8 cellular contexts compared by ENCODE assay signal in genomic region chr22:36386351-36386899, GRCh38. TPM values are rescaled to one million over a fixed set of nuclear protein-coding genes. Genes with fewer than 3 reads are reported as not detected.
A peak's percentile ranks its signal among the peaks of the same experiment; 100 is the strongest.
DNase-seq lines count a peak whose midpoint lies in the region; ATAC-seq and TF ChIP-seq lines count a peak whose summit lies in the region.

No MANE protein-coding gene starts in this region.

- H3K4me1 ChIP-seq in right cardiac atrium (ENCODE audit: control insufficient read depth, insufficient read depth, low read length): peaks cover 7% of the 10 kb centered on the region

- under 1% methylated on average over 18 of the region's 18 CpGs for WGBS in right cardiac atrium

- DNase-seq in ELF-1 (ENCODE audit: low read depth, low spot score): peak; percentile 55
- DNase-seq in NCI-H2171 treated with DMSO at 0.1 percent for 48 hours (lab: John Stamatoyannopoulos, UW): peak; percentile 61
- DNase-seq in activated naive CD8-positive, alpha-beta T cell treated with anti-CD3 and anti-CD28 coated beads, Interleukin-2, amount 50 U/mL, for 24 hours: peak; percentile 74
- peak; percentile 44 to 68 (median 67) for DNase-seq in right cardiac atrium
- no peak for DNase-seq in retinal pigment epithelial cell (ENCODE audit: low read depth)
- no peak for DNase-seq in NCI-H128 (lab: John Stamatoyannopoulos, UW; ENCODE audit: unreplicated experiment)
- DNase-seq in NCI-H2081 treated with DMSO at 0.1 percent for 48 hours (lab: John Stamatoyannopoulos, UW): no peak

- H3K9me3 ChIP-seq in right cardiac atrium (ENCODE audit: control insufficient read depth, low read length): no peaks in the 10 kb centered on the region

- peak overlapping the region; percentile 91 for H3K27ac ChIP-seq in right cardiac atrium (ENCODE audit: low read length)

- peak overlapping the region; percentile 89 for H3K4me3 ChIP-seq in right cardiac atrium (ENCODE audit: low read length)
- peak overlapping the region; percentile 96 for H3K4me3 ChIP-seq in retinal pigment epithelial cell (ENCODE audit: low read length)

- H3K27me3 ChIP-seq in right cardiac atrium (ENCODE audit: control insufficient read depth, insufficient read depth): no peaks in the 10 kb centered on the region

- peaks cover 43% of the 10 kb centered on the region for H3K36me3 Mint-ChIP-seq in activated naive CD8-positive, alpha-beta T cell treated with anti-CD3 and anti-CD28 coated beads, Interleukin-2, amount 50 U/mL, for 24 hours (ENCODE audit: low read depth)

- no peaks in the 10 kb centered on the region for H3K27me3 Mint-ChIP-seq in activated naive CD8-positive, alpha-beta T cell treated with anti-CD3 and anti-CD28 coated beads, Interleukin-2, amount 50 U/mL, for 24 hours

- intact Hi-C loops in right cardiac atrium (cut with DNase I): loop anchor here (5.0 to 10.0 kb wide), 7 partner anchors 52 to 86 kb away; no protein-coding TSS in a partner anchor

- peak overlapping the region; percentile 100 for H3K27ac Mint-ChIP-seq in activated naive CD8-positive, alpha-beta T cell treated with anti-CD3 and anti-CD28 coated beads, Interleukin-2, amount 50 U/mL, for 24 hours

- peak overlapping the region; percentile 98 for H3K4me3 Mint-ChIP-seq in activated naive CD8-positive, alpha-beta T cell treated with anti-CD3 and anti-CD28 coated beads, Interleukin-2, amount 50 U/mL, for 24 hours

- no peaks in the 10 kb centered on the region for H3K9me3 Mint-ChIP-seq in activated naive CD8-positive, alpha-beta T cell treated with anti-CD3 and anti-CD28 coated beads, Interleukin-2, amount 50 U/mL, for 24 hours

- H3K4me1 Mint-ChIP-seq in activated naive CD8-positive, alpha-beta T cell treated with anti-CD3 and anti-CD28 coated beads, Interleukin-2, amount 50 U/mL, for 24 hours: peaks cover 56% of the 10 kb centered on the region

- ATAC-seq in GM21737 (IDR thresholded peaks at IDR 0.05; ENCODE audit: unreplicated experiment): peak; percentile 16
- peak; percentile 34 for ATAC-seq in activated naive CD8-positive, alpha-beta T cell treated with anti-CD3 and anti-CD28 coated beads, Interleukin-2, amount 50 U/mL, for 24 hours
- peak in 1 of 2 donors; percentile 2 for ATAC-seq in right cardiac atrium

- TF ChIP-seq CTCF in retinal pigment epithelial cell (conservative IDR thresholded peaks at IDR 0.05; ENCODE audit: low read depth, low read length): peak; percentile 20

RNA-seq across cellular contexts. Expression of gene MYH9, which starts 1.3 kb away (rescaled TPM):
- total RNA-seq in right cardiac atrium: 100 to 1,000 TPM; 140 to 224 (median 163) TPM
- polyA plus RNA-seq in right cardiac atrium: 92.5 TPM

Comparison
In these comparisons a context has a peak if more than half of its experiments do, and no peak if none do; other contexts are left out.
1. DNase-seq: peak in ELF-1 (single experiment), NCI-H2171 treated with DMSO at 0.1 percent for 48 hours (single experiment), activated naive CD8-positive, alpha-beta T cell treated with anti-CD3 and anti-CD28 coated beads, Interleukin-2, amount 50 U/mL, for 24 hours (single experiment) and right cardiac atrium (3 of 3); none in retinal pigment epithelial cell (single experiment), NCI-H128 (single experiment) and NCI-H2081 treated with DMSO at 0.1 percent for 48 hours (single experiment).